Comparison of ENCODE assay signal across 12 cellular contexts in genomic region chr22:41482319-41482935, GRCh38. TPM values are rescaled to one million over a fixed set of nuclear protein-coding genes. Genes with fewer than 3 reads are reported as not detected.
A peak's percentile ranks its signal among the peaks of the same experiment; 100 is the strongest.
DNase-seq lines count a peak whose midpoint lies in the region; TF ChIP-seq lines count a peak whose summit lies in the region.
"Had no signal": no experiment of that assay in that cellular context is flagged by ENCODE, and none has a peak within 500 bp of the region (broad histone marks: within the 10 kb centered on the region; RNA-seq: fewer than 3 reads in every experiment).

No MANE protein-coding gene starts in this region.

- TF ChIP-seq EP300 in stomach (IDR thresholded peaks at IDR 0.05), result no peak

- no peak overlapping the region for H3K4me2 ChIP-seq in SU-DHL-6 (ENCODE audit: low read depth, low read length, poor library complexity, severe bottlenecking)

- no peaks in the 10 kb centered on the region for H4K20me1 ChIP-seq in SU-DHL-6 (ENCODE audit: low read depth, low read length)

- H3K4me1 ChIP-seq in stomach, result peaks cover 62 to 99% (median 82%) of the 10 kb centered on the region in 4 donors
- no peaks in the 10 kb centered on the region for H3K4me1 ChIP-seq in prostate gland (replicated peaks)

- 0 out of 2 replicates have a peak overlapping the region, but pooled peaks have one; percentile 2 for H3K9ac ChIP-seq in SU-DHL-6 (ENCODE audit: low read length)

- peaks cover 89% of the 10 kb centered on the region for H3K79me2 ChIP-seq in SU-DHL-6 (ENCODE audit: insufficient read depth, low read length)

- intact Hi-C loops in stomach (cut with DNase I; ENCODE audit: low total_unique reads) (no loop called here), prostate gland (cut with DNase I) (no loop called here)

- no peak for TF ChIP-seq POLR2A in stomach (IDR thresholded peaks at IDR 0.05)
- no peak for TF ChIP-seq POLR2A in prostate gland (IDR thresholded peaks at IDR 0.05)

- WGBS in stomach, 5 donors, result 43 to 67% (median 59%) methylated on average over 1 to 2 of the region's 2 CpGs
- WGBS in prostate gland, result 85% methylated on average over 2 of the region's 2 CpGs

- no peak overlapping the region for H3K4me3 ChIP-seq in SU-DHL-6 (ENCODE audit: insufficient read depth, low read length, poor library complexity, severe bottlenecking)
- H3K4me3 ChIP-seq in fibroblast of villous mesenchyme (ENCODE audit: low read depth, low read length), result no peak overlapping the region
- no peak overlapping the region for H3K4me3 ChIP-seq in stomach
- no peak overlapping the region for H3K4me3 ChIP-seq in prostate gland
- H3K4me3 ChIP-seq: cardiac muscle cell had no signal

- TF ChIP-seq CTCF in SU-DHL-6 (IDR thresholded peaks at IDR 0.05; ENCODE audit: insufficient read depth, low read length, poor library complexity, severe bottlenecking) (no peak), fibroblast of villous mesenchyme (IDR thresholded peaks at IDR 0.05; ENCODE audit: insufficient read depth, low read depth, low read length) (no peak), stomach (IDR thresholded peaks at IDR 0.05) (no peak), prostate gland (IDR thresholded peaks at IDR 0.05) (no peak)

- H3K9me3 ChIP-seq in SU-DHL-6 (ENCODE audit: insufficient read depth, low read length) (no peaks in the 10 kb centered on the region), stomach (no peaks in the 10 kb centered on the region), prostate gland (no peaks in the 10 kb centered on the region)

- DNase-seq in NOMO-1 treated with DMSO at 0.1 percent for 48 hours (lab: John Stamatoyannopoulos, UW; ENCODE audit: unreplicated experiment) (peak; percentile 3), NOMO-1 (lab: John Stamatoyannopoulos, UW; ENCODE audit: unreplicated experiment in 2 of 2) (no peak), fibroblast of villous mesenchyme (ENCODE audit: low read depth) (peak; percentile 85), stomach (no peak), NCI-H1694 treated with DMSO at 0.1 percent for 48 hours (lab: John Stamatoyannopoulos, UW) (no peak), islet precursor cell (no peak), prostate gland (ENCODE audit: low spot score) (no peak)
- DNase-seq: occipital lobe, SW 1271 had no signal

- H3K27me3 ChIP-seq in SU-DHL-6 (ENCODE audit: low read length), result no peaks in the 10 kb centered on the region
- no peaks in the 10 kb centered on the region for H3K27me3 ChIP-seq in stomach
- no peaks in the 10 kb centered on the region for H3K27me3 ChIP-seq in prostate gland (replicated peaks; ENCODE audit: insufficient read depth)
- H3K27me3 ChIP-seq: cardiac muscle cell had no signal

- H3K9me2 ChIP-seq in SU-DHL-6 (replicated peaks; ENCODE audit: insufficient read depth, low read length), result no peaks in the 10 kb centered on the region

- peaks cover 2% of the 10 kb centered on the region; the same call in 1 of the 2 replicates for H3F3A ChIP-seq in SU-DHL-6 (ENCODE audit: insufficient read depth)

- H3K36me3 ChIP-seq in SU-DHL-6 (ENCODE audit: low read length) (no peaks in the 10 kb centered on the region), stomach (peaks cover 0 to 14% (median 9%) of the 10 kb centered on the region in 4 donors), prostate gland (no peaks in the 10 kb centered on the region)
- H3K36me3 ChIP-seq: cardiac muscle cell had no signal

- H3K27ac ChIP-seq in SU-DHL-6 (ENCODE audit: low read depth, low read length) (no peak overlapping the region), stomach (peak overlapping the region in 4 of 5 donors; percentile 59 to 85 (median 72)), prostate gland (no peak overlapping the region)
- H3K27ac ChIP-seq: 22Rv1, cardiac muscle cell had no signal

- H2AFZ ChIP-seq in SU-DHL-6 (ENCODE audit: low read depth, low read length, severe bottlenecking), result no peak overlapping the region

RNA-seq across cellular contexts. Expression of gene ACO2, which starts 13.5 kb away (rescaled TPM):
- total RNA-seq in fibroblast of villous mesenchyme (50.6 and 69.1 TPM in 2 replicates), stomach (100 to 1,000 TPM in 3 of 5 donors, 10 to 100 TPM in 2; 87.0 to 238 (median 116) TPM), prostate gland (100 to 1,000 TPM; 100 to 177 TPM)
- 10 to 100 TPM; 46.6 to 51.5 (median 51.1) TPM for polyA plus RNA-seq in stomach

RNA-seq across cellular contexts. Expression of gene PHF5A, which starts 13.9 kb away (rescaled TPM):
- total RNA-seq in fibroblast of villous mesenchyme (38.0 and 51.0 TPM in 2 replicates), stomach (10 to 100 TPM in 4 of 5 donors, under 1 TPM in 1; 0.58 to 54.5 (median 28.8) TPM), prostate gland (10 to 100 TPM; 35.8 to 40.2 TPM)
- polyA plus RNA-seq in stomach, result 10 to 100 TPM; 42.8 to 51.9 (median 48.0) TPM

RNA-seq across cellular contexts. Expression of gene TOB2, which starts 35.8 kb away (rescaled TPM):
- total RNA-seq in fibroblast of villous mesenchyme, result 23.2 and 35.4 TPM in 2 replicates
- 10 to 100 TPM; 19.8 to 42.4 (median 31.5) TPM for total RNA-seq in stomach
- polyA plus RNA-seq in stomach, result 10 to 100 TPM; 11.0 to 17.1 (median 13.0) TPM
- 10 to 100 TPM; 56.7 to 80.8 TPM for total RNA-seq in prostate gland

Comparison
In these comparisons a context has a peak if more than half of its experiments do, and no peak if none do; other contexts are left out.
1. DNase-seq: peak in NOMO-1 treated with DMSO at 0.1 percent for 48 hours (single experiment) and fibroblast of villous mesenchyme (single experiment); none in NOMO-1 (0 of 2), stomach (single experiment), NCI-H1694 treated with DMSO at 0.1 percent for 48 hours (single experiment), islet precursor cell (single experiment) and prostate gland (single experiment).
2. H3K27ac ChIP-seq: peak in stomach (4 of 5); none in SU-DHL-6 (single experiment) and prostate gland (0 of 2).